In genomic region chr12:19894049-19894448, GRCh38 we compare ENCODE assay signal across 9 cellular contexts.
A peak's percentile ranks its signal among the peaks of the same experiment; 100 is the strongest.
DNase-seq lines count a peak whose midpoint lies in the region; ATAC-seq and TF ChIP-seq lines count a peak whose summit lies in the region.
"Had no signal": no experiment of that assay in that cellular context is flagged by ENCODE, and none has a peak within 500 bp of the region (broad histone marks: within the 10 kb centered on the region; RNA-seq: fewer than 3 reads in every experiment).

No MANE protein-coding gene starts in this region.

- H2BK120ac ChIP-seq in trophoblast cell (ENCODE audit: insufficient read depth, low read length, poor library complexity) = peak overlapping the region; percentile 60

- no peak overlapping the region for H3K14ac ChIP-seq in trophoblast cell (ENCODE audit: low read length)

- no peak overlapping the region for H2AFZ ChIP-seq in trophoblast cell (ENCODE audit: insufficient read depth, low read length, poor library complexity)

- H3K27me3 ChIP-seq in ascending aorta (no peaks in the 10 kb centered on the region), trophoblast cell (ENCODE audit: insufficient read depth, low read length) (no peaks in the 10 kb centered on the region)

- H3K36me3 ChIP-seq in ascending aorta (no peaks in the 10 kb centered on the region), trophoblast cell (ENCODE audit: control insufficient read depth in 1 of 2, insufficient read depth in 2 of 2, low read length in 2 of 2) (no peaks in the 10 kb centered on the region)

- H3K4me3 ChIP-seq in ascending aorta (no peak overlapping the region), trophoblast cell (ENCODE audit: low read depth, low read length) (no peak overlapping the region)

- DNase-seq in activated CD4-positive, CD25-positive, alpha-beta regulatory T cell treated with anti-CD3 and anti-CD28 coated beads, Interleukin-2, amount 50 U/mL, for 72 hours = no peak
- DNase-seq in NCI-H460 (ENCODE audit: extremely low read depth, low read depth) (peak; percentile 75), ascending aorta (ENCODE audit: low spot score in 2 of 2) (no peak), trophoblast cell (no peak)
- DNase-seq: activated B cell treated with CpG ODN at 0.5 μM for 24 hours had no signal

- H2AK5ac ChIP-seq in trophoblast cell (ENCODE audit: low read length) = no peak overlapping the region

- H3K4me2 ChIP-seq in trophoblast cell (ENCODE audit: low read length) = no peak overlapping the region

- no peak overlapping the region for H3K23ac ChIP-seq in trophoblast cell (ENCODE audit: low read length)

- intact Hi-C loops in ascending aorta (cut with DNase I) = no loop called here

- H2BK5ac ChIP-seq in trophoblast cell (ENCODE audit: low read depth, low read length, poor library complexity) = no peak overlapping the region

- no peak overlapping the region for H3K18ac ChIP-seq in trophoblast cell (ENCODE audit: low read length)

- WGBS in trophoblast cell (ENCODE audit: extremely low coverage, insufficient coverage, insufficient read length) = no CpG with 5 or more reads among the region's 1 CpG

- H4K12ac ChIP-seq in trophoblast cell (ENCODE audit: low read depth, low read length) = no peak overlapping the region

- H3K27ac ChIP-seq in ascending aorta (peak overlapping the region; percentile 52 to 78), trophoblast cell (ENCODE audit: low read depth, low read length) (no peak overlapping the region)

- no peak overlapping the region for H4K91ac ChIP-seq in trophoblast cell (ENCODE audit: low read depth, low read length)

- no peak overlapping the region for H4K8ac ChIP-seq in trophoblast cell (ENCODE audit: low read depth, low read length)

- H3K4ac ChIP-seq in trophoblast cell (ENCODE audit: low read depth, low read length) = no peak overlapping the region

- peaks cover 10 to 44% of the 10 kb centered on the region in 2 donors for H3K4me1 ChIP-seq in ascending aorta
- no peaks in the 10 kb centered on the region for H3K4me1 ChIP-seq in trophoblast cell (ENCODE audit: control insufficient read depth in 1 of 2, insufficient read depth in 2 of 2, low read length in 2 of 2)

- H3K79me2 ChIP-seq in trophoblast cell (ENCODE audit: control insufficient read depth, insufficient read depth, low read length, poor library complexity) = no peaks in the 10 kb centered on the region

- no peak overlapping the region for H2BK12ac ChIP-seq in trophoblast cell (ENCODE audit: low read length)

- no peaks in the 10 kb centered on the region for H3K79me1 ChIP-seq in trophoblast cell (ENCODE audit: low read length)

- H3K9me3 ChIP-seq in ascending aorta = no peaks in the 10 kb centered on the region
- H3K9me3 ChIP-seq in trophoblast cell (ENCODE audit: insufficient read depth, low read depth, low read length) = no peaks in the 10 kb centered on the region

- no peak overlapping the region for H3K9ac ChIP-seq in trophoblast cell (ENCODE audit: low read length)

- peak; percentile 44 to 58 for ATAC-seq in activated CD4-positive, CD25-positive, alpha-beta regulatory T cell treated with anti-CD3 and anti-CD28 coated beads, Interleukin-2, amount 50 U/mL, for 24 hours
- ATAC-seq in HG03442 (IDR thresholded peaks at IDR 0.05; ENCODE audit: unreplicated experiment) (no peak), GM21737 (IDR thresholded peaks at IDR 0.05; ENCODE audit: unreplicated experiment) (no peak), HG03097 (IDR thresholded peaks at IDR 0.05; ENCODE audit: low FRiP score, unreplicated experiment) (no peak)

- TF ChIP-seq CTCF in ascending aorta (IDR thresholded peaks at IDR 0.05) = no peak

Comparison
In these comparisons a context has a peak if more than half of its experiments do, and no peak if none do; other contexts are left out.
1. ATAC-seq: peak in activated CD4-positive, CD25-positive, alpha-beta regulatory T cell treated with anti-CD3 and anti-CD28 coated beads, Interleukin-2, amount 50 U/mL, for 24 hours (2 of 2); none in HG03442 (single experiment), GM21737 (single experiment) and HG03097 (single experiment).